Comparison of ENCODE assay signal across 19 cellular contexts in the genomic region with DNA sequence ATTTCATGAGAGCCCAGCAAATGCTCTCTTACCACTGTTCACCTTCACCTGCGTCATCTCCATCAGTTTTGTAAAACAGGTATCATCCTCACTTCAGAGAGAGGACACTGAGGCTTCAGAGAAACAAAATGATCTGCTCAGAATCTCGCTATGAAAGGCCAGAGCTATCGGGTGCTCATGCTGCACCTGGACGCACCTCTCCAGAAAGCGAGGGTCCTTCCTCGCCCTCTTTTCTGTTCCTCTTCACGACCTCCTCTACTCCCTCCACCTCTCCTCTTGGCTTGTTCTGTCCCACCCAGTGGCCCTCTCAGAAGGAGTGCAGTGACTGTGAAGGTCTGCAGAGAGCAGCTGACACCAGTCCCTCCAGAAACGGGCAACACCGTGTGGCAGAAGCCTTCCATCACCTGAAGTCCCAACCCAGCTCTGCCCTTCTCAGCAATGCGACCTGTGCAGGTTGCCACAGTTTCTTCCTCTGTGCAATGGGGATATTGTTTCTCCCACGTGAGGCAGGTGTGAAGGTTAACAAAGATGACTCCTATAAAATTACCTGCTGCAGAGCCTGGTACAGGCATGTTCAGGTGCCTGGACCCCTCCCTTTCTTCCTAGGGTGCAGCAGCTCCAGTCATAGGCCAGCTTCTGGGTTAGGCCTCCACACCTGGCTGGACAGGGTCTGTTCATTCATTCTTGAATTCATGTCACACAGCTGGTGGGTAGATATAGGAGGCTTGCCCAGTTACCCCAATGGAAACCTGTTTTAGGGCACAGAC. TPM values are rescaled to one million over a fixed set of nuclear protein-coding genes. Genes with fewer than 3 reads are reported as not detected.
"Had no signal": no experiment of that assay in that cellular context is flagged by ENCODE, and none has a peak within 500 bp of the region (broad histone marks: within the 10 kb centered on the region; RNA-seq: fewer than 3 reads in every experiment).

No MANE protein-coding gene starts in this region.

- H3K27me3 Mint-ChIP-seq: activated naive CD4-positive, alpha-beta T cell treated with anti-CD3 and anti-CD28 coated beads, Interleukin-2, amount 50 U/mL, for 24 hours; naive thymus-derived CD4-positive, alpha-beta T cell; type B pancreatic cell had no signal

- FAIRE-seq: endometrium, TTC549 had no signal

- H3K27ac ChIP-seq: body of pancreas, colonic mucosa, left lung, neutrophil, suprapubic skin had no signal

- ATAC-seq: body of pancreas; left lung; stimulated activated naive CD8-positive, alpha-beta T cell treated with anti-CD3 and anti-CD28 coated beads, Interleukin-15, Interleukin-2, amounts not matched to agents 100 U/mL and 50 U/mL, for 24 hours had no signal

- H3K4me3 ChIP-seq: body of pancreas, colonic mucosa, left lung, skin epidermis, suprapubic skin had no signal

- H3K9me3 Mint-ChIP-seq: activated naive CD4-positive, alpha-beta T cell treated with anti-CD3 and anti-CD28 coated beads, Interleukin-2, amount 50 U/mL, for 24 hours; naive thymus-derived CD4-positive, alpha-beta T cell; type B pancreatic cell had no signal

- H3K4me3 Mint-ChIP-seq: activated naive CD4-positive, alpha-beta T cell treated with anti-CD3 and anti-CD28 coated beads, Interleukin-2, amount 50 U/mL, for 24 hours; naive thymus-derived CD4-positive, alpha-beta T cell; type B pancreatic cell had no signal

- H3K27me3 ChIP-seq: body of pancreas, colonic mucosa, left lung, neutrophil, suprapubic skin had no signal

- H3K27ac Mint-ChIP-seq: naive thymus-derived CD4-positive, alpha-beta T cell; type B pancreatic cell had no signal

- H3K4me1 ChIP-seq: body of pancreas, colonic mucosa had no signal

- DNase-seq: activated effector memory CD4-positive, alpha-beta T cell treated with anti-CD3 and anti-CD28 coated beads, Interleukin-2, amount 50 U/mL, for 16 hours; amygdala; body of pancreas; central memory CD4-positive, alpha-beta T cell; colonic mucosa; left lung; naive thymus-derived CD4-positive, alpha-beta T cell; stimulated activated CD4-positive, alpha-beta T cell treated with anti-CD3 and anti-CD28 coated beads, Interleukin-15, amount 100 ng/mL, for 24 hours; stimulated activated CD4-positive, alpha-beta T cell treated with anti-CD3 and anti-CD28 coated beads, Interleukin-4, amount 100 ng/mL, for 1 hour; stimulated activated naive CD8-positive, alpha-beta T cell treated with anti-CD3 and anti-CD28 coated beads, Interleukin-15, Interleukin-2, amounts not matched to agents 100 U/mL and 50 U/mL, for 24 hours; T-helper 2 cell had no signal

- H3K9me3 ChIP-seq: body of pancreas, colonic mucosa, left lung, neutrophil, suprapubic skin had no signal

- H3K36me3 ChIP-seq: colonic mucosa, left lung, suprapubic skin had no signal

RNA-seq across cellular contexts. Expression of gene ANGPTL2, which starts 45.3 kb away (rescaled TPM):
- total RNA-seq: naive thymus-derived CD4-positive, alpha-beta T cell had no signal
- polyA plus RNA-seq: mammary epithelial cell; naive thymus-derived CD4-positive, alpha-beta T cell had no signal
